ENCODE assay signal across 1 cellular context in genomic region chr2:233854241-233854981, GRCh38.
TF ChIP-seq lines count a peak whose summit lies in the region.

Gene HJURP (minus strand): TSS chr2:233854535. CDS start chr2:233854500, 35 bp downstream.

TF ChIP-seq in GM12878, 131 proteins besides CTCF, POLR2A, EP300 and RAD21 (continued from another document and continues in another):
- TF ChIP-seq SRF (IDR thresholded peaks at IDR 0.05; ENCODE audit: low read depth in 2 of 2, low read length in 2 of 2) = no peak
- TF ChIP-seq EED (IDR thresholded peaks at IDR 0.05; ENCODE audit: low read depth) = no peak
- TF ChIP-seq PAX5 (IDR thresholded peaks at IDR 0.05; ENCODE audit: borderline replicate concordance, low read depth, low read length) = no peak
- no peak for TF ChIP-seq NR2C1 (IDR thresholded peaks at IDR 0.05)
- TF ChIP-seq MEF2B (IDR thresholded peaks at IDR 0.05; ENCODE audit: partially characterized antibody, poor library complexity, severe bottlenecking) = no peak
- no peak for TF ChIP-seq WRNIP1 (IDR thresholded peaks at IDR 0.05; ENCODE audit: borderline replicate concordance, low read depth, low read length)
- TF ChIP-seq SIN3A (IDR thresholded peaks at IDR 0.05; ENCODE audit: low read depth, low read length) = peak; percentile 99
- no peak for TF ChIP-seq ZSCAN29 (IDR thresholded peaks at IDR 0.05)
- TF ChIP-seq ZNF274 (IDR thresholded peaks at IDR 0.05; ENCODE audit: insufficient read depth, insufficient read length) = no peak
- TF ChIP-seq ATF2 (IDR thresholded peaks at IDR 0.05; ENCODE audit: low read length) = no peak
- 0 out of 2 replicates have a peak, but pooled peaks have one; percentile 50 for TF ChIP-seq ELK1 (IDR thresholded peaks at IDR 0.05; ENCODE audit: low read depth, low read length)
- no peak for TF ChIP-seq PRDM15 (CRISPR knock-in tag; IDR thresholded peaks at IDR 0.05)
- no peak; the same call in 1 of the 2 replicates for TF ChIP-seq TCF12 (IDR thresholded peaks at IDR 0.05; ENCODE audit: low read depth, low read length)
- no peak for TF ChIP-seq PKNOX1 (IDR thresholded peaks at IDR 0.05)
- no peak for TF ChIP-seq IKZF1 (conservative IDR thresholded peaks at IDR 0.05)
- no peak for TF ChIP-seq KLF5 (IDR thresholded peaks at IDR 0.05; ENCODE audit: partially characterized antibody)
- no peak for TF ChIP-seq HDAC6 (IDR thresholded peaks at IDR 0.05; ENCODE audit: unreplicated experiment)
- no peak for TF ChIP-seq ZNF207 (IDR thresholded peaks at IDR 0.05; ENCODE audit: borderline replicate concordance)
- TF ChIP-seq EZH2 (IDR thresholded peaks at IDR 0.05; ENCODE audit: borderline replicate concordance, control insufficient read depth, low read depth, low read length) = no peak
- TF ChIP-seq RFX5 (IDR thresholded peaks at IDR 0.05; ENCODE audit: low read depth, low read length) = peak; percentile 45; the same call in 1 of the 2 replicates
- TF ChIP-seq SMARCA5 (IDR thresholded peaks at IDR 0.05) = no peak; the same call in 1 of the 2 replicates
- TF ChIP-seq SMC3 (IDR thresholded peaks at IDR 0.05; ENCODE audit: borderline replicate concordance, low read length) = no peak
- no peak for TF ChIP-seq IKZF2 (IDR thresholded peaks at IDR 0.05)
- TF ChIP-seq EGR1 (IDR thresholded peaks at IDR 0.05; ENCODE audit: borderline replicate concordance in 1 of 2, low read depth in 2 of 2, low read length in 2 of 2) = no peak
- no peak for TF ChIP-seq E4F1 (IDR thresholded peaks at IDR 0.05; ENCODE audit: borderline replicate concordance, partially characterized antibody)
- no peak for TF ChIP-seq MYB (IDR thresholded peaks at IDR 0.05; ENCODE audit: borderline replicate concordance, low read depth, low read length)
- no peak for TF ChIP-seq BCL11A (IDR thresholded peaks at IDR 0.05; ENCODE audit: low read depth, low read length)
- TF ChIP-seq BACH1 (IDR thresholded peaks at IDR 0.05; ENCODE audit: borderline replicate concordance) = no peak
- peak; percentile 93 for TF ChIP-seq E2F4 (IDR thresholded peaks at IDR 0.05; ENCODE audit: low read depth, low read length)
- no peak for TF ChIP-seq ASH2L (IDR thresholded peaks at IDR 0.05; ENCODE audit: borderline replicate concordance, low read depth)
- TF ChIP-seq CHD1 (IDR thresholded peaks at IDR 0.05; ENCODE audit: low read depth, low read length) = no peak
- no peak for TF ChIP-seq ZNF592 (IDR thresholded peaks at IDR 0.05)
- TF ChIP-seq HCFC1 (IDR thresholded peaks at IDR 0.05; ENCODE audit: low read length) = no peak
- TF ChIP-seq TARDBP (IDR thresholded peaks at IDR 0.05; ENCODE audit: borderline replicate concordance) = no peak
- no peak for TF ChIP-seq MEF2A (IDR thresholded peaks at IDR 0.05; ENCODE audit: insufficient read depth, low read depth, low read length)
- no peak for TF ChIP-seq ATF3 (IDR thresholded peaks at IDR 0.05; ENCODE audit: borderline replicate concordance, extremely low read depth, low read depth, low read length)
- no peak for TF ChIP-seq PML (IDR thresholded peaks at IDR 0.05; ENCODE audit: low read length)
- TF ChIP-seq MTA2 (IDR thresholded peaks at IDR 0.05; ENCODE audit: low read depth) = no peak
- TF ChIP-seq RB1 (IDR thresholded peaks at IDR 0.05; ENCODE audit: borderline replicate concordance) = peak; percentile 42; the same call in 1 of the 2 replicates
- no peak for TF ChIP-seq JUND (IDR thresholded peaks at IDR 0.05; ENCODE audit: low read depth, low read length)
- no peak for TF ChIP-seq BCL3 (IDR thresholded peaks at IDR 0.05; ENCODE audit: borderline replicate concordance, insufficient read depth, low read depth, low read length, poor library complexity, severe bottlenecking)
- peak; percentile 56 for TF ChIP-seq TAF1 (IDR thresholded peaks at IDR 0.05; ENCODE audit: borderline replicate concordance, low read depth, low read length)
- TF ChIP-seq SUPT20H (IDR thresholded peaks at IDR 0.05; ENCODE audit: borderline replicate concordance, control insufficient read depth, low read depth, low read length) = no peak
- TF ChIP-seq NFXL1 (IDR thresholded peaks at IDR 0.05; ENCODE audit: borderline replicate concordance) = no peak
- no peak for TF ChIP-seq NFYA (IDR thresholded peaks at IDR 0.05; ENCODE audit: borderline replicate concordance, low read depth, low read length)
